In the genomic region with DNA sequence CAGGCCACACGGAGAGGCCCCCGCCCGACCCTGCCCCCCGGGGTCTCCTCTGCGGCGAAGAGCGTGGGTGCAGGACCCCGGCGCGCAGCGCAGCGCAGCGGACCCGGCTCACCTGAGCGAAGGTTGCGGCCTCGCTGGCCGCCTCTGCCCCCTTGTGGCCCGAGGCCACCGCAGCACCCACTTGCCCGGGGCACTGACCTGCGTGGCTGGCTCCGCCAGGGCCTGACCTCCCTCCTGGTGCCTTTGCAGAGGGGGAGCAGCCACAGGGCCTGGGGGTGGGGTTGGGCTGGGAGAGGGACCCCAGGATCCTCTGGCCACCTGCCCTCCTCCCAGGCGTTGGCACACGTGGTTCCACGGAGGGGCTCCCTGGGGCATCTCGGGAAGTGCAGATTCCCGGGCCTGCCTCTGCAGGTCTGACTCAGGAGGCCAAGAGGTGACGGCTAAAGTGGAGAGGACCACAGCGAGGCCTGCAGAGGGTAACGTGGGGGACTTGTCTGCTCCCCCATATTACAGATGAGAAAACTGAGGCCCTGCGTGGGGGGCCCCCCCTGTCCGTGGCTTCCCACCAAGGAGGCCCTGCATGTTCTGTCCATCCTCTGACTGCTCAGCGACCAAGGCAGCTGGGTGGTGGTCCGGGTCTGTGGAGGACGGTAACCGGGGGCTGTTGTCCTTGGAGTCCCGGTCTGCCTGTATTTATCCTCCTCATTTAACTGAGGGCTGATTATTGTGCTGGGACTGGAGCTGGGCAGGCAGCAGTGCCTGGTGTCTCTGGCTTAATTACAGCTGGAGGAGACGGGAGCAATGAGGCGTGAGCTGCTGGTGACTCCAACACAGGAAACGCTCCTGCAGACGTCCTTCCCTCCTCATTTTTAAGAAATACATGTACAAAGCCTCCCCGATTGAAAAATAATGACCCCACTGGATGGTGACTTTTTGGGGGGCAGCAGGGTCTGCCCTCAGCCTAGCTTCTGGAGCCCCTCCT, we compare ENCODE assay signal across 8 cellular contexts.
DNase-seq lines count a peak whose midpoint lies in the region; ATAC-seq and TF ChIP-seq lines count a peak whose summit lies in the region.

No MANE protein-coding gene starts in this region.

- H3K27me3 ChIP-seq in neutrophil = peaks cover 38% of the 10 kb centered on the region

- H3K4me3 ChIP-seq in LNCaP clone FGC (ENCODE audit: low read depth, low read length) (no peak overlapping the region), epithelial cell of esophagus (ENCODE audit: low read length) (no peak overlapping the region), neutrophil (ENCODE audit: low read depth in 1 of 2, low read length in 1 of 2) (no peak overlapping the region)

- H3K9me3 ChIP-seq in neutrophil = no peaks in the 10 kb centered on the region

- no peak for ATAC-seq in GM18868 (IDR thresholded peaks at IDR 0.05; ENCODE audit: unreplicated experiment)
- ATAC-seq in GM21619 (IDR thresholded peaks at IDR 0.05; ENCODE audit: unreplicated experiment) = no peak

- no peak overlapping the region for H3K27ac ChIP-seq in neutrophil

- no peaks in the 10 kb centered on the region for H3K36me3 ChIP-seq in neutrophil

- H3K4me1 ChIP-seq in neutrophil (ENCODE audit: control insufficient read depth in 1 of 2, insufficient read depth in 1 of 2, low read depth in 1 of 2, low read length in 1 of 2) = peaks cover 4 to 6% of the 10 kb centered on the region in 2 experiments

- DNase-seq in GM10266 (ENCODE audit: extremely low spot score) = peak; percentile 61
- no peak for DNase-seq in LNCaP clone FGC (ENCODE audit: low read depth)
- peak; percentile 48 for DNase-seq in activated CD4-positive, alpha-beta T cell treated with anti-CD3 and anti-CD28 coated beads, Interleukin-2, amount 50 U/mL, for 1 hour
- peak; percentile 18 for DNase-seq in epithelial cell of esophagus (ENCODE audit: low read depth)
- no peak for DNase-seq in SW 1271 (lab: John Stamatoyannopoulos, UW)

- TF ChIP-seq CTCF in GM10266 (IDR thresholded peaks at IDR 0.05; ENCODE audit: control insufficient read depth, insufficient read depth, low read depth, missing control alignments) = peak; percentile 70
- TF ChIP-seq CTCF in LNCaP clone FGC (IDR thresholded peaks at IDR 0.05; ENCODE audit: control insufficient read depth, extremely low read depth, insufficient read depth) = peak; percentile 90
- peak; percentile 53 for TF ChIP-seq CTCF in epithelial cell of esophagus (IDR thresholded peaks at IDR 0.05; ENCODE audit: insufficient read depth, low read depth, low read length, missing control alignments)
- TF ChIP-seq CTCF in neutrophil (IDR thresholded peaks at IDR 0.05) = peak; percentile 61

Comparison
In these comparisons a context has a peak if more than half of its experiments do, and no peak if none do; other contexts are left out.
1. DNase-seq: peak in GM10266 (single experiment), activated CD4-positive, alpha-beta T cell treated with anti-CD3 and anti-CD28 coated beads, Interleukin-2, amount 50 U/mL, for 1 hour (single experiment) and epithelial cell of esophagus (single experiment); none in LNCaP clone FGC (single experiment) and SW 1271 (0 of 2).
2. Peak in every context shown above with its lines, with median percentiles within 50 percentile points of each other: CTCF ChIP-seq.